8 cellular contexts compared by ENCODE assay signal in the genomic region with DNA sequence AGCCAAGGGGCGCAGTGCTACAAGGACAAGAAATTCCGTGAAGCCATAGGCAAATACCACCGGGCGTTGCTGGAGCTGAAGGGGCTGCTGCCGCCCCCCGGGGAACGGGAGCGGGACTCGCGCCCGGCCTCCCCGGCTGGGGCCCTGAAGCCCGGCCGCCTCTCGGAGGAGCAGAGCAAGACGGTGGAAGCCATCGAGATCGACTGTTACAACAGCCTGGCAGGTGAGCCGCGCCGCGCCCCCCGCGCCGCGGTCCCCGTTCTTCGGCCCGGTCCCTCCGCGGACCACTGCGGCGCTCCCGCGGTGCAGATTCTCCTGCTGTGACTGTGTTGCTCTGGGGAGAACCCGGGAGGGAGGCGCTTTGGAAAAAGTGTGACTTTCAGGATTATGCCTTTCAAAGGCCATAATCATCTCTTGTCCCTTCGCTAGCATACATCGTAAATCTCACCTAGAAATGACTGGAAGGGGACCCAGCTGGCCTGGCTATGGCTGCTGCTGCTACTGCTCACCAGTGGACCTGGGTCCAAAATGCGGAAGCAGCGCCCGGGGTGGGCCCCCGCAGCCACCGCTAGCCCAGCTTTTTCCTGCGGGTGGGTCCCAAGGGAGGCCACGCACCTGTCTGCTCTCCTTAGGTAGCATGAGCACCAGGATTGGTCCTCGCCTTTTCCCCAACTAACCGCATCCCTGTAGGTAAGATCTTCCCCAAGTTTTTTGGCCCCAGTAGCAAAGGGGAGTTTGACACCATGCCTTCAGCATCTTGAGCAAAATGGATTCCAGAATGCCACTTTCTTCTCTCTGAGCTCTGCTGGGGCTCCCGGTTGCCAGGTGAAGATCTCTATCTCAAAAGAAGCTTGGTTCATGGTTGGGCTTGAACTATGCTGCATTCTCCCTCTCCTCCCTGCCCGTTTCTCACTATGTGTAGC. TPM values are rescaled to one million over a fixed set of nuclear protein-coding genes. Genes with fewer than 3 reads are reported as not detected.
DNase-seq lines count a peak whose midpoint lies in the region; ATAC-seq and TF ChIP-seq lines count a peak whose summit lies in the region.

No MANE protein-coding gene starts in this region.

- 7% methylated on average over 50 of the region's 50 CpGs for WGBS in urinary bladder

- no peak for TF ChIP-seq CTCF in mucosa of descending colon (IDR thresholded peaks at IDR 0.05)

- intact Hi-C loops in mucosa of descending colon (cut with DNase I, micrococcal nuclease), result no loop called here

- H3K4me1 ChIP-seq in mucosa of descending colon (ENCODE audit: low read depth) (peaks cover 3% of the 10 kb centered on the region), urinary bladder (ENCODE audit: insufficient read depth) (no peaks in the 10 kb centered on the region)

- ATAC-seq in HG03442 (IDR thresholded peaks at IDR 0.05; ENCODE audit: unreplicated experiment), result peak; percentile 26
- ATAC-seq in mucosa of descending colon, result peak; percentile 46
- ATAC-seq in HG03108 (IDR thresholded peaks at IDR 0.05; ENCODE audit: unreplicated experiment), result no peak

- DNase-seq in NCI-H2227 (lab: John Stamatoyannopoulos, UW; ENCODE audit: unreplicated experiment), result peak; percentile 12
- DNase-seq in NCI-H2227 treated with DMSO at 0.1 percent for 48 hours (lab: John Stamatoyannopoulos, UW), result no peak
- peak; percentile 41 for DNase-seq in UCSD-AML1 (lab: John Stamatoyannopoulos, UW; ENCODE audit: unreplicated experiment)
- DNase-seq in effector CD4-positive, alpha-beta T cell, result peak; percentile 14
- DNase-seq in mucosa of descending colon, result peak in 2 of 3 donors; percentile 41 to 75

- no peak overlapping the region for H3K27ac ChIP-seq in urinary bladder (ENCODE audit: low read depth)

- no peaks in the 10 kb centered on the region for H3K9me3 ChIP-seq in mucosa of descending colon

- H3K4me3 ChIP-seq in mucosa of descending colon (peak overlapping the region; percentile 28), urinary bladder (ENCODE audit: low read depth, low read length) (peak overlapping the region; percentile 91)

- no peaks in the 10 kb centered on the region for H3K36me3 ChIP-seq in mucosa of descending colon (ENCODE audit: low read depth)
- H3K36me3 ChIP-seq in urinary bladder (ENCODE audit: insufficient read depth), result no peaks in the 10 kb centered on the region

RNA-seq across cellular contexts. Expression of a gene that starts 0.9 kb away (rescaled TPM):
- total RNA-seq in mucosa of descending colon (under 1 TPM; 0.20 to 0.63 (median 0.54) TPM), urinary bladder (1.7 TPM)
- 0.96 TPM for polyA plus RNA-seq in urinary bladder

RNA-seq across cellular contexts. Expression of a gene that starts 42.1 kb away (rescaled TPM):
- 10 to 100 TPM; 24.4 to 30.9 (median 27.6) TPM for total RNA-seq in mucosa of descending colon
- 69.3 TPM for total RNA-seq in urinary bladder
- 19.7 TPM for polyA plus RNA-seq in urinary bladder
